21 cellular contexts compared by ENCODE assay signal in genomic region chr2:206115026-206115578, GRCh38. TPM values are rescaled to one million over a fixed set of nuclear protein-coding genes. Genes with fewer than 3 reads are reported as not detected.
DNase-seq lines count a peak whose midpoint lies in the region; ATAC-seq, FAIRE-seq and TF ChIP-seq lines count a peak whose summit lies in the region.
"Had no signal": no experiment of that assay in that cellular context is flagged by ENCODE, and none has a peak within 500 bp of the region (broad histone marks: within the 10 kb centered on the region; RNA-seq: fewer than 3 reads in every experiment).

No MANE protein-coding gene starts in this region.

- H3K4me1 ChIP-seq in mucosa of descending colon (ENCODE audit: low read depth) (no peaks in the 10 kb centered on the region), kidney (ENCODE audit: control insufficient read depth in 1 of 2, insufficient read depth in 1 of 2, low read depth in 1 of 2, low read length in 2 of 2) (no peaks in the 10 kb centered on the region)
- H3K4me1 ChIP-seq: BLaER1 had no signal

- ATAC-seq in mucosa of descending colon: peak; percentile 54
- ATAC-seq: SK-N-SH treated with all-trans-retinoic acid at 6 μM for 48 hours had no signal

- no peak overlapping the region for H3K9ac ChIP-seq in kidney (ENCODE audit: low read length in 2 of 2)
- H3K9ac ChIP-seq: BLaER1 had no signal

- H3K27ac ChIP-seq in kidney (ENCODE audit: low read depth in 2 of 2, low read length in 2 of 2): no peak overlapping the region
- H3K27ac ChIP-seq: BLaER1, HL-60 had no signal

- H3K9me3 ChIP-seq in mucosa of descending colon (no peaks in the 10 kb centered on the region), kidney (ENCODE audit: control insufficient read depth in 1 of 2, low read length in 2 of 2) (no peaks in the 10 kb centered on the region)
- H3K9me3 ChIP-seq: BLaER1 had no signal

- DNase-seq in ELR (ENCODE audit: low read depth) (peak; percentile 17), LHCN-M2 (ENCODE audit: low read depth) (peak; percentile 6), epithelial cell of esophagus (ENCODE audit: low read depth) (peak; percentile 32), mucosa of descending colon (no peak), DMS53 (lab: John Stamatoyannopoulos, UW) (no peak), AG08396 (ENCODE audit: low spot score) (no peak), kidney (no peak)
- DNase-seq: CD4-positive, alpha-beta memory T cell; EL; HFFc6; KBM-7; NCI-H1092 treated with DMSO at 0.1 percent for 48 hours; NCI-H146; NCI-H2029; NCI-H226; NCI-H510A treated with DMSO at 0.1 percent for 48 hours; NCI-H748 treated with DMSO at 0.1 percent for 48 hours had no signal

- TF ChIP-seq CTCF in epithelial cell of esophagus (IDR thresholded peaks at IDR 0.05; ENCODE audit: insufficient read depth, low read depth, low read length, missing control alignments): no peak
- TF ChIP-seq CTCF in mucosa of descending colon (IDR thresholded peaks at IDR 0.05): no peak
- TF ChIP-seq CTCF in kidney (IDR thresholded peaks at IDR 0.05; ENCODE audit: borderline replicate concordance, extremely low read depth, insufficient read depth): no peak

- H3K36me3 ChIP-seq in mucosa of descending colon (ENCODE audit: low read depth) (no peaks in the 10 kb centered on the region), kidney (ENCODE audit: control insufficient read depth in 1 of 2, insufficient read depth in 2 of 2, low read length in 2 of 2) (peaks cover 4 to 5% of the 10 kb centered on the region in 2 donors)

- intact Hi-C loops in mucosa of descending colon (cut with DNase I, micrococcal nuclease): no loop called here
- intact Hi-C loops in kidney (cut with DNase I): no loop called here

- FAIRE-seq in kidney (lab: Jason Lieb, UNC): no peak
- FAIRE-seq: H54 had no signal

- H3K4me3 ChIP-seq in epithelial cell of esophagus (ENCODE audit: low read length): no peak overlapping the region
- no peak overlapping the region for H3K4me3 ChIP-seq in mucosa of descending colon
- no peak overlapping the region for H3K4me3 ChIP-seq in kidney (ENCODE audit: low read length in 2 of 2)
- H3K4me3 ChIP-seq: BLaER1 had no signal

RNA-seq across cellular contexts. Expression of gene INO80D, which starts 29.1 kb away (rescaled TPM):
- total RNA-seq in LHCN-M2 (2014; rRNA removed) (3.5 and 6.3 TPM in 2 replicates), mucosa of descending colon (10 to 100 TPM; 27.3 to 36.2 (median 30.8) TPM), kidney (29.9 TPM)
- polyA plus RNA-seq in LHCN-M2 (2012): 1.1 TPM
- 1.7 TPM for polyA plus RNA-seq in kidney (ENCODE audit: insufficient read depth, low read depth, low replicate concordance)

RNA-seq across cellular contexts. Expression of gene NDUFS1, which starts 44.1 kb away (rescaled TPM):
- 120 and 134 TPM in 2 replicates for total RNA-seq in LHCN-M2 (2014; rRNA removed)
- 43.7 TPM for polyA plus RNA-seq in LHCN-M2 (2012)
- total RNA-seq in mucosa of descending colon: 100 to 1,000 TPM; 132 to 172 (median 140) TPM
- 97.2 TPM for total RNA-seq in kidney
- polyA plus RNA-seq in kidney (ENCODE audit: insufficient read depth, low read depth, low replicate concordance): 67.6 TPM

RNA-seq across cellular contexts. Expression of gene EEF1B2, which starts 44.6 kb away (rescaled TPM):
- 480 and 488 TPM in 2 replicates for total RNA-seq in LHCN-M2 (2014; rRNA removed)
- polyA plus RNA-seq in LHCN-M2 (2012): 800 TPM
- 100 to 1,000 TPM; 374 to 475 (median 385) TPM for total RNA-seq in mucosa of descending colon
- total RNA-seq in kidney: 444 TPM
- polyA plus RNA-seq in kidney (ENCODE audit: insufficient read depth, low read depth, low replicate concordance): 529 TPM

Comparison
In these comparisons a context has a peak if more than half of its experiments do, and no peak if none do; other contexts are left out.
1. DNase-seq: peak in ELR (single experiment), LHCN-M2 (single experiment) and epithelial cell of esophagus (single experiment); none in mucosa of descending colon (0 of 3), DMS53 (single experiment), AG08396 (single experiment) and kidney (single experiment).